Comparison of ENCODE assay signal across 13 cellular contexts in genomic region chr19:2330255-2330631, GRCh38. TPM values are rescaled to one million over a fixed set of nuclear protein-coding genes. Genes with fewer than 3 reads are reported as not detected.
DNase-seq lines count a peak whose midpoint lies in the region; ATAC-seq and TF ChIP-seq lines count a peak whose summit lies in the region.
"Had no signal": no experiment of that assay in that cellular context is flagged by ENCODE, and none has a peak within 500 bp of the region (broad histone marks: within the 10 kb centered on the region; RNA-seq: fewer than 3 reads in every experiment).

No MANE protein-coding gene starts in this region.

- H3K36me3 ChIP-seq in skeletal muscle tissue (ENCODE audit: control insufficient read depth in 3 of 3, insufficient read depth in 3 of 3, low read length in 3 of 3), result peaks cover 0 to 9% (median 3%) of the 10 kb centered on the region in 3 donors

- no peak for ATAC-seq in effector memory CD8-positive, alpha-beta T cell (replicated peaks)

- CTCF ChIA-PET in RWPE1 (lab: Yijun Ruan, JAX), result no interaction called here

- H3K4me3 Mint-ChIP-seq in activated CD4-positive, alpha-beta T cell treated with anti-CD3 and anti-CD28 coated beads, Interleukin-2, amount 10 ng/mL, durations not matched to agents 24 days and 14 days, result peak overlapping the region; percentile 28
- H3K4me3 Mint-ChIP-seq in effector memory CD8-positive, alpha-beta T cell, result peak overlapping the region; percentile 28 to 91

- peak overlapping the region; percentile 63 to 71 (median 71) for H3K9ac ChIP-seq in skeletal muscle tissue (ENCODE audit: low read depth in 1 of 3, low read length in 3 of 3)

- H3K36me3 Mint-ChIP-seq in activated CD4-positive, alpha-beta T cell treated with anti-CD3 and anti-CD28 coated beads, Interleukin-2, amount 10 ng/mL, durations not matched to agents 24 days and 14 days (ENCODE audit: low read depth), result peaks cover 23% of the 10 kb centered on the region
- peaks cover 39% of the 10 kb centered on the region for H3K36me3 Mint-ChIP-seq in effector memory CD8-positive, alpha-beta T cell (ENCODE audit: insufficient read depth)

- peak overlapping the region in 2 of 3 donors; percentile 35 to 45 for H3K4me3 ChIP-seq in skeletal muscle tissue (ENCODE audit: low read length in 3 of 3)

- peaks cover 50% of the 10 kb centered on the region for H3K4me1 Mint-ChIP-seq in activated CD4-positive, alpha-beta T cell treated with anti-CD3 and anti-CD28 coated beads, Interleukin-2, amount 10 ng/mL, durations not matched to agents 24 days and 14 days
- peaks cover 31 to 35% of the 10 kb centered on the region in 2 donors for H3K4me1 Mint-ChIP-seq in effector memory CD8-positive, alpha-beta T cell (ENCODE audit: low read depth in 2 of 2)

- peak overlapping the region; percentile 48 for H3K27ac Mint-ChIP-seq in activated CD4-positive, alpha-beta T cell treated with anti-CD3 and anti-CD28 coated beads, Interleukin-2, amount 10 ng/mL, durations not matched to agents 24 days and 14 days
- peak overlapping the region; percentile 95 to 96 for H3K27ac Mint-ChIP-seq in effector memory CD8-positive, alpha-beta T cell

- POLR2A ChIA-PET in RWPE1 (lab: Yijun Ruan, JAX; ENCODE audit: low non-redundant PET), result interaction anchor here (0.6 kb wide), 1 partner anchor 241 kb away, joined by 4 read pairs; no protein-coding TSS in a partner anchor

- H3K4me1 ChIP-seq in skeletal muscle tissue (ENCODE audit: control insufficient read depth in 3 of 3, insufficient read depth in 3 of 3, low read length in 3 of 3), result peaks cover 53 to 68% (median 57%) of the 10 kb centered on the region in 3 donors

- DNase-seq in activated CD4-positive, alpha-beta T cell treated with anti-CD3 and anti-CD28 coated beads, Interleukin-2, amount 10 ng/mL, durations not matched to agents 24 days and 14 days, result no peak
- DNase-seq in activated CD4-positive, alpha-beta T cell treated with anti-CD3 and anti-CD28 coated beads, Interleukin-2, amount 50 U/mL, for 4 hours, result no peak
- DNase-seq in RWPE1 (ENCODE audit: low spot score) (no peak), mesenteric fat pad (ENCODE audit: low spot score) (no peak), NCI-H1417 (lab: John Stamatoyannopoulos, UW) (no peak), activated gamma-delta T cell (lab: John Stamatoyannopoulos, UW) (no peak)
- no peak for DNase-seq in effector memory CD8-positive, alpha-beta T cell
- DNase-seq: amniotic stem cell; Kasumi-1; stimulated activated CD4-positive, alpha-beta T cell treated with anti-CD3 and anti-CD28 coated beads, Interleukin-15, amount 100 ng/mL, for 24 hours had no signal

- H3K9me3 ChIP-seq in skeletal muscle tissue (ENCODE audit: control insufficient read depth in 3 of 3, low read length in 3 of 3), result no peaks in the 10 kb centered on the region

- no peaks in the 10 kb centered on the region for H3K9me3 Mint-ChIP-seq in activated CD4-positive, alpha-beta T cell treated with anti-CD3 and anti-CD28 coated beads, Interleukin-2, amount 10 ng/mL, durations not matched to agents 24 days and 14 days
- H3K9me3 Mint-ChIP-seq in effector memory CD8-positive, alpha-beta T cell, result no peaks in the 10 kb centered on the region

- intact Hi-C loops in activated CD4-positive, alpha-beta T cell treated with anti-CD3 and anti-CD28 coated beads, Interleukin-2, amount 10 ng/mL, durations not matched to agents 24 days and 14 days (cut with micrococcal nuclease), result no loop called here

- no peak for TF ChIP-seq CTCF in RWPE1 (conservative IDR thresholded peaks at IDR 0.05; ENCODE audit: low read depth)

- H3K27ac ChIP-seq in RWPE1 (peak overlapping the region; percentile 36), skeletal muscle tissue (ENCODE audit: low read depth, low read length) (peak overlapping the region; percentile 84)

- H3K27me3 Mint-ChIP-seq in activated CD4-positive, alpha-beta T cell treated with anti-CD3 and anti-CD28 coated beads, Interleukin-2, amount 10 ng/mL, durations not matched to agents 24 days and 14 days, result no peaks in the 10 kb centered on the region
- no peaks in the 10 kb centered on the region for H3K27me3 Mint-ChIP-seq in effector memory CD8-positive, alpha-beta T cell

- H3K27me3 ChIP-seq in skeletal muscle tissue (ENCODE audit: control insufficient read depth in 3 of 3, insufficient read depth in 3 of 3, low read length in 3 of 3), result no peaks in the 10 kb centered on the region

RNA-seq across cellular contexts. Expression of gene SPPL2B, which starts 1.8 kb away (rescaled TPM):
- total RNA-seq in activated CD4-positive, alpha-beta T cell treated with anti-CD3 and anti-CD28 coated beads, Interleukin-2, amount 10 ng/mL, durations not matched to agents 24 days and 14 days, result 69.7 and 69.8 TPM in 2 replicates
- total RNA-seq in skeletal muscle tissue (11.0 TPM), mesenteric fat pad (37.8 TPM)

RNA-seq across cellular contexts. Expression of gene LSM7, which starts 1.9 kb away (rescaled TPM):
- total RNA-seq in activated CD4-positive, alpha-beta T cell treated with anti-CD3 and anti-CD28 coated beads, Interleukin-2, amount 10 ng/mL, durations not matched to agents 24 days and 14 days, result 190 and 192 TPM in 2 replicates
- total RNA-seq in skeletal muscle tissue (49.1 TPM), mesenteric fat pad (49.6 TPM)

RNA-seq across cellular contexts. Expression of gene LINGO3, which starts 22.3 kb away (rescaled TPM):
- total RNA-seq in activated CD4-positive, alpha-beta T cell treated with anti-CD3 and anti-CD28 coated beads, Interleukin-2, amount 10 ng/mL, durations not matched to agents 24 days and 14 days, result 0.09 and 0.26 TPM in 2 replicates
- total RNA-seq in skeletal muscle tissue (not detected), mesenteric fat pad (not detected)

RNA-seq across cellular contexts. Expression of gene TMPRSS9, which starts 29.8 kb away (rescaled TPM):
- 0.09 TPM in 1 of 2 replicates, not detected in the other for total RNA-seq in activated CD4-positive, alpha-beta T cell treated with anti-CD3 and anti-CD28 coated beads, Interleukin-2, amount 10 ng/mL, durations not matched to agents 24 days and 14 days
- total RNA-seq in skeletal muscle tissue (under 0.01 TPM), mesenteric fat pad (not detected)
- total RNA-seq: mucosa of gallbladder had no signal

RNA-seq across cellular contexts. Expression of gene PEAK3, which starts 48.3 kb away (rescaled TPM):
- 0.09 TPM in 1 of 2 replicates, not detected in the other for total RNA-seq in activated CD4-positive, alpha-beta T cell treated with anti-CD3 and anti-CD28 coated beads, Interleukin-2, amount 10 ng/mL, durations not matched to agents 24 days and 14 days
- total RNA-seq in skeletal muscle tissue, result not detected
- total RNA-seq in mesenteric fat pad, result 2.6 TPM
- total RNA-seq: NCI-H460 had no signal
